In genomic region chr5:2320611-2321010, GRCh38 we compare ENCODE assay signal across 20 cellular contexts.
DNase-seq lines count a peak whose midpoint lies in the region; ATAC-seq, FAIRE-seq and TF ChIP-seq lines count a peak whose summit lies in the region.
"Had no signal": no experiment of that assay in that cellular context is flagged by ENCODE, and none has a peak within 500 bp of the region (broad histone marks: within the 10 kb centered on the region; RNA-seq: fewer than 3 reads in every experiment).

No MANE protein-coding gene starts in this region.

- H3K27me3 Mint-ChIP-seq in activated T-helper 17 cell treated with anti-CD3 and anti-CD28 coated beads, Interleukin-2, amount 50 U/mL, for 72 hours, result peaks cover 17% of the 10 kb centered on the region
- H3K27me3 Mint-ChIP-seq: B cell; CD4-positive, CD25-positive, alpha-beta regulatory T cell had no signal

- no peaks in the 10 kb centered on the region for H3K4me1 Mint-ChIP-seq in activated T-helper 17 cell treated with anti-CD3 and anti-CD28 coated beads, Interleukin-2, amount 50 U/mL, for 72 hours
- H3K4me1 Mint-ChIP-seq: B cell; CD4-positive, CD25-positive, alpha-beta regulatory T cell; CD8-positive, alpha-beta memory T cell had no signal

- no peak overlapping the region for H3K4me3 Mint-ChIP-seq in activated T-helper 17 cell treated with anti-CD3 and anti-CD28 coated beads, Interleukin-2, amount 50 U/mL, for 72 hours
- H3K4me3 Mint-ChIP-seq: B cell; CD4-positive, CD25-positive, alpha-beta regulatory T cell; CD8-positive, alpha-beta memory T cell had no signal

- peaks cover 3% of the 10 kb centered on the region for H3K9me3 Mint-ChIP-seq in activated T-helper 17 cell treated with anti-CD3 and anti-CD28 coated beads, Interleukin-2, amount 50 U/mL, for 72 hours

- H3K23ac ChIP-seq in mesendoderm (ENCODE audit: low read length), result no peak overlapping the region

- H3K9ac ChIP-seq in mesendoderm (ENCODE audit: low read length), result no peak overlapping the region
- H3K9ac ChIP-seq: BLaER1 treated with 17β-estradiol and CSF1 and Interleukin-3, amounts not matched to agents 10 nM and 100 nM; GM23248 had no signal

- ATAC-seq in RWPE2 (ENCODE audit: low read depth), result peak; percentile 49; the same call in 1 of the 3 replicates
- no peak for ATAC-seq in activated T-helper 17 cell treated with anti-CD3 and anti-CD28 coated beads, Interleukin-2, amount 50 U/mL, for 72 hours (replicated peaks)

- H3K27ac Mint-ChIP-seq in activated T-helper 17 cell treated with anti-CD3 and anti-CD28 coated beads, Interleukin-2, amount 50 U/mL, for 72 hours, result no peak overlapping the region
- H3K27ac Mint-ChIP-seq: B cell; CD4-positive, CD25-positive, alpha-beta regulatory T cell; CD8-positive, alpha-beta memory T cell had no signal

- H3K27me3 ChIP-seq in RWPE2 (ENCODE audit: insufficient read depth, poor library complexity, severe bottlenecking) (no peaks in the 10 kb centered on the region), mesendoderm (ENCODE audit: insufficient read depth, low read length, poor library complexity) (no peaks in the 10 kb centered on the region)
- H3K27me3 ChIP-seq: BLaER1 treated with 17β-estradiol and CSF1 and Interleukin-3, amounts not matched to agents 10 nM and 100 nM had no signal

- H3K36me3 Mint-ChIP-seq in activated T-helper 17 cell treated with anti-CD3 and anti-CD28 coated beads, Interleukin-2, amount 50 U/mL, for 72 hours (ENCODE audit: low read depth), result no peaks in the 10 kb centered on the region
- H3K36me3 Mint-ChIP-seq: CD4-positive, CD25-positive, alpha-beta regulatory T cell; CD8-positive, alpha-beta memory T cell had no signal

- H2AK5ac ChIP-seq in mesendoderm (ENCODE audit: low read length), result no peak overlapping the region

- no peak overlapping the region for H4K8ac ChIP-seq in mesendoderm (ENCODE audit: low read depth, low read length)

- H2BK15ac ChIP-seq in mesendoderm (replicated peaks; ENCODE audit: low read depth), result no peak overlapping the region

- WGBS in mesendoderm (ENCODE audit: extremely low coverage, insufficient coverage, low lambda C conversion rate), result no CpG with 5 or more reads among the region's 7 CpGs

- H3K18ac ChIP-seq in mesendoderm (ENCODE audit: low read length), result no peak overlapping the region

- no peak overlapping the region for H2BK5ac ChIP-seq in mesendoderm (ENCODE audit: low read length)

- H3K4me3 ChIP-seq in RWPE2 (ENCODE audit: severe bottlenecking) (no peak overlapping the region), mesendoderm (ENCODE audit: low read length) (no peak overlapping the region)
- H3K4me3 ChIP-seq: BLaER1 treated with 17β-estradiol and CSF1 and Interleukin-3, amounts not matched to agents 10 nM and 100 nM; GM23248 had no signal

- H3K27ac ChIP-seq in RWPE2 (ENCODE audit: poor library complexity, severe bottlenecking) (no peak overlapping the region), mesendoderm (ENCODE audit: low read depth, low read length) (no peak overlapping the region)
- H3K27ac ChIP-seq: BLaER1 treated with 17β-estradiol and CSF1 and Interleukin-3, amounts not matched to agents 10 nM and 100 nM; GM23248 had no signal

- no peak overlapping the region for H3K4me2 ChIP-seq in mesendoderm (ENCODE audit: low read length)
- H3K4me2 ChIP-seq: BLaER1 treated with 17β-estradiol and CSF1 and Interleukin-3, amounts not matched to agents 10 nM and 100 nM had no signal

- DNase-seq in 8988T, result peak; percentile 3
- no peak for DNase-seq in RWPE2 (ENCODE audit: low spot score)
- DNase-seq in mesendoderm, result peak; percentile 44
- peak; percentile 85 for DNase-seq in urothelium cell line (ENCODE audit: low spot score)
- no peak for DNase-seq in SW 1271 (lab: John Stamatoyannopoulos, UW)
- DNase-seq in iPS-NIHi7 (ENCODE audit: extremely low spot score), result no peak
- DNase-seq: CD4-positive, CD25-positive, alpha-beta regulatory T cell; CD8-positive, alpha-beta memory T cell; COR-L47; DMS 273 treated with DMSO at 0.1 percent for 48 hours; DMS53; DND-41; GM23248; HCEC 1CT had no signal

- H3K79me1 ChIP-seq in mesendoderm (ENCODE audit: low read length), result no peaks in the 10 kb centered on the region

- H3K36me3 ChIP-seq in RWPE2 (ENCODE audit: low read depth) (no peaks in the 10 kb centered on the region), mesendoderm (ENCODE audit: control insufficient read depth, insufficient read depth, low read length) (no peaks in the 10 kb centered on the region)

- H4K5ac ChIP-seq in mesendoderm (ENCODE audit: low read length), result no peak overlapping the region

- H3K4me1 ChIP-seq in RWPE2 (ENCODE audit: insufficient read depth, poor library complexity, severe bottlenecking), result no peaks in the 10 kb centered on the region
- H3K4me1 ChIP-seq in mesendoderm (ENCODE audit: control insufficient read depth, low read depth, low read length), result no peaks in the 10 kb centered on the region

- H2BK120ac ChIP-seq in mesendoderm (ENCODE audit: low read depth, low read length), result no peak overlapping the region

- no peaks in the 10 kb centered on the region for H3K79me2 ChIP-seq in mesendoderm (ENCODE audit: control insufficient read depth, insufficient read depth, low read length)

- no peak for TF ChIP-seq CTCF in RWPE2 (IDR thresholded peaks at IDR 0.05; ENCODE audit: poor library complexity, severe bottlenecking)

- no peak overlapping the region for H3K56ac ChIP-seq in mesendoderm (ENCODE audit: low read length)

- peaks cover 11% of the 10 kb centered on the region for H3K9me3 ChIP-seq in RWPE2 (ENCODE audit: severe bottlenecking)

- no peak for FAIRE-seq in urothelium cell line (lab: Jason Lieb, UNC)
- FAIRE-seq: G401.6, GM12891, H54 had no signal

- H3K4ac ChIP-seq in mesendoderm (ENCODE audit: low read depth, low read length), result no peak overlapping the region

Comparison
In these comparisons a context has a peak if more than half of its experiments do, and no peak if none do; other contexts are left out.
1. DNase-seq: peak in 8988T (single experiment), mesendoderm (single experiment) and urothelium cell line (single experiment); none in RWPE2 (single experiment), SW 1271 (0 of 2) and iPS-NIHi7 (single experiment).